In the genomic region with DNA sequence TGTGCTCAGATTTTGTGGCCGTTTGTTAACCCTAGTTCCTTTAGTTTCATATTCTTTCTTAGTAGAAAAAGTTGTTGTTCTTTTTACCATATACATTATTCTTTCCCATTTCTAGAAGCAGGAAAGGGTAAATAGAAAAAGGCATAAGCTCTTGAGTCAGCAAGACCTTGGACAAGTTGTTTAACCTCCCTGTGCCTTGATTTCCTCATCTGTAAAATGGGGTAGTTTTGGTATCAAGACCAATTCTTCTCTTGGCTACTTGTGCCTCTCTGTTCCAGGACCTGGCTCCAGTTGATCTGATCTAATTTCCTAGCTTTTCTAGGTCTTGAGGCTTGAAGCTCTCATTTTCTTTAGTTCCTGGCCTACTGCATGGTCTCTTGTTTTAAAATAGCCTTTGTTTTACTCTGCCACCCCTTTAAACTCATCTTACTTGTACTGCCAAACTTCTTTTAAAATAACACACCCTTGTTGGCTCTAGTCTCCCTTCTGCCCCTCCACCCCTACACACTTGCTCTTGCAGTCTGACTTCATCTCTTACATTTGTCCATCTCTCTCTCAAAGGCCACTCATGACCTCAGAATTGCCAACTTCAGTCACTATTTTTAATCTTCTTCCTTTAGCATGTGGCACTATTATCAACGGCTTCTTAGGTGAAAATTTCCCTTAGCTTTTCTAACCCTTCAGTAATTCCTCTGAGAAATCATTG, we compare ENCODE assay signal across 14 cellular contexts.
"Had no signal": no experiment of that assay in that cellular context is flagged by ENCODE, and none has a peak within 500 bp of the region (broad histone marks: within the 10 kb centered on the region; RNA-seq: fewer than 3 reads in every experiment).

No MANE protein-coding gene starts in this region.

- H3K36me3 ChIP-seq: ovary had no signal

- H3K9me3 Mint-ChIP-seq: activated naive CD4-positive, alpha-beta T cell treated with anti-CD3 and anti-CD28 coated beads, Interleukin-2, amount 50 U/mL, for 24 hours; natural killer cell treated with Interleukin-12 subunit alpha and Interleukin-12 subunit beta and Interleukin-15 and Interleukin-18, amount 100 ng/mL, for 72 hours had no signal

- H3K27ac ChIP-seq: ovary, transverse colon had no signal

- H3K4me3 Mint-ChIP-seq: activated B cell treated with CpG ODN at 0.5 μM for 24 hours; activated naive CD4-positive, alpha-beta T cell treated with anti-CD3 and anti-CD28 coated beads, Interleukin-2, amount 50 U/mL, for 24 hours; natural killer cell treated with Interleukin-12 subunit alpha and Interleukin-12 subunit beta and Interleukin-15 and Interleukin-18, amount 100 ng/mL, for 72 hours; T-helper 17 cell had no signal

- H3K4me3 ChIP-seq: mucosa of descending colon, ovary, transverse colon had no signal

- H3K4me1 ChIP-seq: transverse colon had no signal

- FAIRE-seq: bronchial epithelial cell, colon, small intestine had no signal

- H3K27me3 ChIP-seq: ovary, transverse colon had no signal

- ATAC-seq: mucosa of descending colon; natural killer cell treated with Interleukin-12 subunit alpha and Interleukin-12 subunit beta and Interleukin-15 and Interleukin-18, amount 100 ng/mL, for 72 hours; T-helper 17 cell had no signal

- H3K27ac Mint-ChIP-seq: activated B cell treated with CpG ODN at 0.5 μM for 24 hours; activated naive CD4-positive, alpha-beta T cell treated with anti-CD3 and anti-CD28 coated beads, Interleukin-2, amount 50 U/mL, for 24 hours; natural killer cell treated with Interleukin-12 subunit alpha and Interleukin-12 subunit beta and Interleukin-15 and Interleukin-18, amount 100 ng/mL, for 72 hours had no signal

- H3K9me3 ChIP-seq: mucosa of descending colon, ovary had no signal

- H3K4me1 Mint-ChIP-seq: activated B cell treated with CpG ODN at 0.5 μM for 24 hours; activated naive CD4-positive, alpha-beta T cell treated with anti-CD3 and anti-CD28 coated beads, Interleukin-2, amount 50 U/mL, for 24 hours had no signal

- H3K27me3 Mint-ChIP-seq: activated B cell treated with CpG ODN at 0.5 μM for 24 hours; activated naive CD4-positive, alpha-beta T cell treated with anti-CD3 and anti-CD28 coated beads, Interleukin-2, amount 50 U/mL, for 24 hours; natural killer cell treated with Interleukin-12 subunit alpha and Interleukin-12 subunit beta and Interleukin-15 and Interleukin-18, amount 100 ng/mL, for 72 hours; T-helper 17 cell had no signal

- DNase-seq: activated B cell treated with CpG ODN at 0.5 μM for 24 hours; activated effector memory CD4-positive, alpha-beta T cell treated with Interleukin-2 at 50 U/mL for 16 hours; activated T-cell treated with anti-CD3 and anti-CD28 coated beads, Interleukin-2, amount 50 U/mL, for 1 hour; amygdala; mucosa of descending colon; ovary; SHP77 treated with DMSO at 0.1 percent for 48 hours; small intestine; T-helper 17 cell; transverse colon had no signal
